In the genomic region with DNA sequence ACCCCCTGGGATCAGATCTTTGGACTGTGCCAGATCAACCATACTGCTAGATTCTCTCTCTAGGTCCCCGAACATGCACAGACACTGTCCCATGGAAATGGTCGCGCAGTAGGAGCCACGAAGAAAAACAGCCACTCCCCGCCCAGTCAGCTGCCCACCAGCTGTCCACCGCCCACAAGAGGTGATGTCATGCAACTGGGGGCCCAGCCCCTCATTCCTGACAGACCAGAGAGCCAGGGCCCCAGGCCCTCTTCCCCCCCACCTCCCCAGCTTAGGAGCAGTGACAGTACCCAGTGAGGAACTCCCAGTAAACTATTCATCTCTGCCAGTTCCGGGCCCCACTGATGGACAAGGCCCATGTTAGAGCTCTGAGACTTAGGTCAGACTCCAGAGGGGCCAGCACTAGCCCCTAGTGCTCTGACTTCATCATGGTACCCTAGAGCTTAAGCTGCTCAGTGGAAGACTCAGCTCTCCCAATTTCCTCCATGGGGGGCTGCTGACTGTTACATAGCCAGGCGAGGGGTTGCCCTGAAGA, we compare ENCODE assay signal across 23 cellular contexts.
"Had no signal": no experiment of that assay in that cellular context is flagged by ENCODE, and none has a peak within 500 bp of the region (broad histone marks: within the 10 kb centered on the region; RNA-seq: fewer than 3 reads in every experiment).

No MANE protein-coding gene starts in this region.

- H3K27ac Mint-ChIP-seq: activated CD4-positive, alpha-beta memory T cell treated with anti-CD3 and anti-CD28 coated beads, Interleukin-2, amount 10 ng/mL, durations not matched to agents 7 days and 5 days; activated CD4-positive, alpha-beta T cell treated with anti-CD3 and anti-CD28 coated beads, Interleukin-2, amount 10 ng/mL, durations not matched to agents 24 days and 14 days; activated naive CD4-positive, alpha-beta T cell treated with anti-CD3 and anti-CD28 coated beads, Interleukin-2, amount 50 U/mL, for 24 hours; activated T-helper 1 cell treated with anti-CD3 and anti-CD28 coated beads, Interleukin-12 subunit alpha, Interleukin-12 subunit beta, Interleukin-2, Interleukin-4 antibody, amounts not matched to agents 30 ng/mL and 10 ng/mL and 1 ng/mL, durations not matched to agents 14 hours and 24 hours and 36 hours; dendritic cell treated with granulocyte-macrophage colony-stimulating factor and Interleukin-4, amounts not matched to agents 40 ng/mL and 50 ng/mL, for 4 days; mesothelial cell of epicardium; stimulated activated naive CD8-positive, alpha-beta T cell treated with anti-CD3 and anti-CD28 coated beads, Interleukin-15, Interleukin-2, amounts not matched to agents 100 ng/mL and 50 ng/mL, for 24 hours; T-cell; T-helper 2 cell treated with Interferon-gamma antibody and Interleukin-4, amounts not matched to agents 5 μg/mL and 100 μg/mL, for 36 hours had no signal

- H3K36me3 Mint-ChIP-seq: activated naive CD4-positive, alpha-beta T cell treated with anti-CD3 and anti-CD28 coated beads, Interleukin-2, amount 50 U/mL, for 24 hours; T-cell had no signal

- H3K27me3 ChIP-seq: thyroid gland had no signal

- H3K9me3 Mint-ChIP-seq: activated CD4-positive, alpha-beta memory T cell treated with anti-CD3 and anti-CD28 coated beads, Interleukin-2, amount 10 ng/mL, durations not matched to agents 7 days and 5 days; activated CD4-positive, alpha-beta T cell treated with anti-CD3 and anti-CD28 coated beads, Interleukin-2, amount 10 ng/mL, durations not matched to agents 24 days and 14 days; activated naive CD4-positive, alpha-beta T cell treated with anti-CD3 and anti-CD28 coated beads, Interleukin-2, amount 50 U/mL, for 24 hours; activated T-helper 1 cell treated with anti-CD3 and anti-CD28 coated beads, Interleukin-12 subunit alpha, Interleukin-12 subunit beta, Interleukin-2, Interleukin-4 antibody, amounts not matched to agents 30 ng/mL and 10 ng/mL and 1 ng/mL, durations not matched to agents 14 hours and 24 hours and 36 hours; dendritic cell treated with granulocyte-macrophage colony-stimulating factor and Interleukin-4, amounts not matched to agents 40 ng/mL and 50 ng/mL, for 4 days; mesothelial cell of epicardium; stimulated activated naive CD8-positive, alpha-beta T cell treated with anti-CD3 and anti-CD28 coated beads, Interleukin-15, Interleukin-2, amounts not matched to agents 100 ng/mL and 50 ng/mL, for 24 hours; T-cell; T-helper 2 cell treated with Interferon-gamma antibody and Interleukin-4, amounts not matched to agents 5 μg/mL and 100 μg/mL, for 36 hours had no signal

- H3K27me3 Mint-ChIP-seq: activated naive CD4-positive, alpha-beta T cell treated with anti-CD3 and anti-CD28 coated beads, Interleukin-2, amount 50 U/mL, for 24 hours; T-cell had no signal

- H3K27ac ChIP-seq: brain microvascular endothelial cell, hepatocyte, thyroid gland, VCaP had no signal

- H3K9me3 ChIP-seq: thyroid gland had no signal

- H3K4me3 Mint-ChIP-seq: activated CD4-positive, alpha-beta memory T cell treated with anti-CD3 and anti-CD28 coated beads, Interleukin-2, amount 10 ng/mL, durations not matched to agents 7 days and 5 days; activated CD4-positive, alpha-beta T cell treated with anti-CD3 and anti-CD28 coated beads, Interleukin-2, amount 10 ng/mL, durations not matched to agents 24 days and 14 days; activated naive CD4-positive, alpha-beta T cell treated with anti-CD3 and anti-CD28 coated beads, Interleukin-2, amount 50 U/mL, for 24 hours; activated T-helper 1 cell treated with anti-CD3 and anti-CD28 coated beads, Interleukin-12 subunit alpha, Interleukin-12 subunit beta, Interleukin-2, Interleukin-4 antibody, amounts not matched to agents 30 ng/mL and 10 ng/mL and 1 ng/mL, durations not matched to agents 14 hours and 24 hours and 36 hours; dendritic cell treated with granulocyte-macrophage colony-stimulating factor and Interleukin-4, amounts not matched to agents 40 ng/mL and 50 ng/mL, for 4 days; mesothelial cell of epicardium; stimulated activated naive CD8-positive, alpha-beta T cell treated with anti-CD3 and anti-CD28 coated beads, Interleukin-15, Interleukin-2, amounts not matched to agents 100 ng/mL and 50 ng/mL, for 24 hours; T-cell; T-helper 2 cell treated with Interferon-gamma antibody and Interleukin-4, amounts not matched to agents 5 μg/mL and 100 μg/mL, for 36 hours had no signal

- H3K4me3 ChIP-seq: hepatocyte, thyroid gland had no signal

- ATAC-seq: activated CD4-positive, CD25-positive, alpha-beta regulatory T cell treated with anti-CD3 and anti-CD28 coated beads, Interleukin-2, amount 50 U/mL, for 24 hours; esophagus mucosa; left ventricle myocardium superior; T-cell had no signal

- DNase-seq: activated CD4-positive, alpha-beta memory T cell treated with anti-CD3 and anti-CD28 coated beads, Interleukin-2, amount 10 ng/mL, durations not matched to agents 7 days and 5 days; activated CD4-positive, alpha-beta T cell treated with anti-CD3 and anti-CD28 coated beads, Interleukin-2, amount 10 ng/mL, durations not matched to agents 24 days and 14 days; activated gamma-delta T cell treated with Interleukin-2 at 50 U/mL for 16 hours; aorta; brain microvascular endothelial cell; effector CD8-positive, alpha-beta T cell; foreskin melanocyte; left ventricle myocardium superior; mammary epithelial cell; retina; stimulated activated CD4-positive, alpha-beta T cell treated with anti-CD3 and anti-CD28 coated beads, Interleukin-4, amount 100 ng/mL, for 4 hours; T-cell; thyroid gland had no signal
